8 cellular contexts compared by ENCODE assay signal in genomic region chr3:68972358-68972979, GRCh38. TPM values are rescaled to one million over a fixed set of nuclear protein-coding genes. Genes with fewer than 3 reads are reported as not detected.
DNase-seq lines count a peak whose midpoint lies in the region; ATAC-seq and TF ChIP-seq lines count a peak whose summit lies in the region.

No MANE protein-coding gene starts in this region.

- peaks cover 0 to 11% (median 4%) of the 10 kb centered on the region in 5 donors for H3K36me3 Mint-ChIP-seq in naive thymus-derived CD4-positive, alpha-beta T cell

- POLR2A ChIA-PET in HEK293T (lab: Yijun Ruan, JAX) = no interaction called here
- POLR2A ChIA-PET in naive thymus-derived CD4-positive, alpha-beta T cell (lab: Charles Lee) = no interaction called here

- ATAC-seq in naive thymus-derived CD4-positive, alpha-beta T cell = peak; percentile 54
- peak; percentile 84 for ATAC-seq in upper lobe of right lung

- no peaks in the 10 kb centered on the region for H3K9me3 ChIP-seq in naive thymus-derived CD4-positive, alpha-beta T cell (ENCODE audit: control insufficient read depth in 2 of 3, low read length in 3 of 3)
- H3K9me3 ChIP-seq in upper lobe of right lung = no peaks in the 10 kb centered on the region

- peaks cover 0 to 5% (median 0%) of the 10 kb centered on the region in 3 experiments for H3K36me3 ChIP-seq in naive thymus-derived CD4-positive, alpha-beta T cell (ENCODE audit: control insufficient read depth in 2 of 3, insufficient read depth in 3 of 3, low read length in 3 of 3)
- peaks cover 18% of the 10 kb centered on the region for H3K36me3 ChIP-seq in upper lobe of right lung

- H3K4me3 Mint-ChIP-seq in naive thymus-derived CD4-positive, alpha-beta T cell = no peak overlapping the region

- H3K4me3 ChIP-seq in epithelial cell of proximal tubule (ENCODE audit: low read depth, low read length) (no peak overlapping the region), upper lobe of right lung (no peak overlapping the region)
- no peak overlapping the region for H3K4me3 ChIP-seq in naive thymus-derived CD4-positive, alpha-beta T cell (ENCODE audit: low read length)

- CTCF ChIA-PET in HEK293T (lab: Yijun Ruan, JAX) = interaction anchor here (0.6 to 1.7 kb wide), 4 partner anchors 30 to 1992 kb away, joined by 3 to 6 read pairs (median 3); no protein-coding TSS in a partner anchor
- CTCF ChIA-PET in naive thymus-derived CD4-positive, alpha-beta T cell (lab: Charles Lee) = no interaction called here

- H3K4me1 ChIP-seq in naive thymus-derived CD4-positive, alpha-beta T cell (ENCODE audit: control insufficient read depth in 2 of 2, insufficient read depth in 2 of 2, low read length in 2 of 2) = no peaks in the 10 kb centered on the region
- H3K4me1 ChIP-seq in upper lobe of right lung = no peaks in the 10 kb centered on the region

- peaks cover 0 to 1% (median 0%) of the 10 kb centered on the region in 7 donors for H3K4me1 Mint-ChIP-seq in naive thymus-derived CD4-positive, alpha-beta T cell

- TF ChIP-seq CTCF in epithelial cell of proximal tubule (conservative IDR thresholded peaks at IDR 0.05; ENCODE audit: low read depth, low read length) (peak; percentile 93), upper lobe of right lung (IDR thresholded peaks at IDR 0.05) (peak; percentile 73)

- DNase-seq in NOMO-1 (lab: John Stamatoyannopoulos, UW; ENCODE audit: unreplicated experiment in 2 of 2) = peak; percentile 28 to 41
- no peak for DNase-seq in NOMO-1 treated with dmso at 0.1 percent for 144 hours (lab: John Stamatoyannopoulos, UW; ENCODE audit: unreplicated experiment)
- DNase-seq in HEK293T (ENCODE audit: extremely low spot score) = peak; percentile 83
- peak; percentile 27 for DNase-seq in NCI-H146 treated with DMSO at 0.1 percent for 48 hours (lab: John Stamatoyannopoulos, UW; ENCODE audit: unreplicated experiment)
- DNase-seq in activated CD4-positive, alpha-beta T cell treated with anti-CD3 and anti-CD28 coated beads for 4 hours = peak; percentile 5 to 7
- DNase-seq in epithelial cell of proximal tubule (ENCODE audit: low read depth) = no peak
- DNase-seq in naive thymus-derived CD4-positive, alpha-beta T cell = peak in 3 of 9 donors; percentile 0 to 19 (median 6)
- DNase-seq in upper lobe of right lung = no peak

- no peak overlapping the region for H3K27ac ChIP-seq in naive thymus-derived CD4-positive, alpha-beta T cell (ENCODE audit: low read depth, low read length)
- no peak overlapping the region for H3K27ac ChIP-seq in upper lobe of right lung

- peaks cover 0 to 20% (median 0%) of the 10 kb centered on the region in 5 donors for H3K27me3 Mint-ChIP-seq in naive thymus-derived CD4-positive, alpha-beta T cell

- intact Hi-C loops in naive thymus-derived CD4-positive, alpha-beta T cell (cut with micrococcal nuclease) = loop anchor here in 1 of 2 donors (2.0 kb wide), 1 partner anchor 1858 kb away; no protein-coding TSS in a partner anchor
- intact Hi-C loops in upper lobe of right lung (cut with DNase I) = no loop called here

- H3K27me3 ChIP-seq in naive thymus-derived CD4-positive, alpha-beta T cell (ENCODE audit: control insufficient read depth in 2 of 2, insufficient read depth in 2 of 2, low read length in 2 of 2) = no peaks in the 10 kb centered on the region
- no peaks in the 10 kb centered on the region for H3K27me3 ChIP-seq in upper lobe of right lung

- no peak overlapping the region for H3K27ac Mint-ChIP-seq in naive thymus-derived CD4-positive, alpha-beta T cell

- H3K9me3 Mint-ChIP-seq in naive thymus-derived CD4-positive, alpha-beta T cell = no peaks in the 10 kb centered on the region

TF ChIP-seq in HEK293T, 16 proteins besides CTCF, POLR2A, EP300 and RAD21:
- no peak for TF ChIP-seq FOXK2 (IDR thresholded peaks at IDR 0.05)
- TF ChIP-seq SP1 (IDR thresholded peaks at IDR 0.05) = no peak
- no peak for TF ChIP-seq BHLHE40 (IDR thresholded peaks at IDR 0.05; ENCODE audit: borderline replicate concordance)
- TF ChIP-seq ELF4 (IDR thresholded peaks at IDR 0.05) = no peak
- TF ChIP-seq ARNT (IDR thresholded peaks at IDR 0.05) = no peak
- no peak for TF ChIP-seq SUZ12 (IDR thresholded peaks at IDR 0.05)

RNA-seq across cellular contexts. Expression of gene TAFA4, which starts 40.1 kb away (rescaled TPM):
- total RNA-seq in epithelial cell of proximal tubule (not detected in 2 replicates), upper lobe of right lung (not detected)
- not detected for total RNA-seq in naive thymus-derived CD4-positive, alpha-beta T cell
- polyA plus RNA-seq in naive thymus-derived CD4-positive, alpha-beta T cell = not detected

RNA-seq across cellular contexts. Expression of gene EOGT, which starts 41.0 kb away (rescaled TPM):
- total RNA-seq in epithelial cell of proximal tubule = 22.5 and 25.7 TPM in 2 replicates
- total RNA-seq in naive thymus-derived CD4-positive, alpha-beta T cell = 10 to 100 TPM; 10.1 to 19.1 (median 13.1) TPM
- 10 to 100 TPM in 1 of 2 donors, 1 to 10 TPM in 1; 6.8 to 10.5 TPM for polyA plus RNA-seq in naive thymus-derived CD4-positive, alpha-beta T cell
- 36.4 TPM for total RNA-seq in upper lobe of right lung

Comparison
In these comparisons a context has a peak if more than half of its experiments do, and no peak if none do; other contexts are left out.
1. DNase-seq: peak in NOMO-1 (2 of 2), HEK293T (single experiment), NCI-H146 treated with DMSO at 0.1 percent for 48 hours (single experiment) and activated CD4-positive, alpha-beta T cell treated with anti-CD3 and anti-CD28 coated beads for 4 hours (2 of 2); none in NOMO-1 treated with dmso at 0.1 percent for 144 hours (single experiment), epithelial cell of proximal tubule (single experiment) and upper lobe of right lung (single experiment).